19 cellular contexts compared by ENCODE assay signal in the genomic region with DNA sequence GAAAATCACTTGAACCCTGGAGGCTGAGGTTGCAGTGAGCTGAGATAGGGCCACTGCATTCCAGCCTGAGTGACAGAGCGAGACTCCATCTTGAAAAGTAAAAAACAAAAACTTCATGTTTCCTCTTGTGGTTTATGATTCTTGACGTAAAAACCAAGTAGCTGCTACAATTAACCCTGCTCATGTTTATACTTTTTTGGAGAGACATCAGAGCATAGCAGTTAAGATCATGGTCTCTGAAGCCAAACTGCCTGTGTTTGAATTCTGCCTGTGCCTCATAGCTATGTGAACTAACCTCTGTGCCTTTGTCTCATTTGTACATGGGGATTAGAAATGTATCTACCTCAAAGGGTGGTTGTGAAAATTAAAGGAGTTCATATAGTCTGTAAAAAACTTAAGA. TPM values are rescaled to one million over a fixed set of nuclear protein-coding genes. Genes with fewer than 3 reads are reported as not detected.
DNase-seq lines count a peak whose midpoint lies in the region; ATAC-seq and TF ChIP-seq lines count a peak whose summit lies in the region.
"Had no signal": no experiment of that assay in that cellular context is flagged by ENCODE, and none has a peak within 500 bp of the region (broad histone marks: within the 10 kb centered on the region; RNA-seq: fewer than 3 reads in every experiment).

No MANE protein-coding gene starts in this region.

- peak overlapping the region; percentile 36 for H3K27ac Mint-ChIP-seq in activated CD4-positive, alpha-beta memory T cell treated with anti-CD3 and anti-CD28 coated beads, Interleukin-2, amount 10 ng/mL, durations not matched to agents 7 days and 5 days
- no peak overlapping the region for H3K27ac Mint-ChIP-seq in activated CD4-positive, alpha-beta memory T cell treated with anti-CD3 and anti-CD28 coated beads for 36 hours
- peak overlapping the region; percentile 72 for H3K27ac Mint-ChIP-seq in CD4-positive, alpha-beta T cell
- H3K27ac Mint-ChIP-seq in T-helper 2 cell treated with Interferon-gamma antibody and Interleukin-4, amounts not matched to agents 5 μg/mL and 100 μg/mL, for 36 hours, result peak overlapping the region; percentile 26
- peak overlapping the region; percentile 41 for H3K27ac Mint-ChIP-seq in memory B cell

- intact Hi-C loops in activated CD4-positive, alpha-beta memory T cell treated with anti-CD3 and anti-CD28 coated beads for 36 hours (cut with micrococcal nuclease), result loop anchor here (5.0 kb wide), 1 partner anchor 46 kb away; a partner anchor contains a TSS
- intact Hi-C loops in CD4-positive, alpha-beta T cell (cut with DNase I, micrococcal nuclease), result loop anchor here in 1 of 2 experiments (2.0 kb wide), 2 partner anchors 27 to 49 kb away; a partner anchor contains a TSS
- intact Hi-C loops in left lung (cut with DNase I), result no loop called here

- no peaks in the 10 kb centered on the region for H3K27me3 ChIP-seq in CD4-positive, alpha-beta T cell (ENCODE audit: control insufficient read depth, insufficient read depth, low read length)
- no peaks in the 10 kb centered on the region for H3K27me3 ChIP-seq in left lung
- H3K27me3 ChIP-seq: BLaER1 treated with 17β-estradiol and CSF1 and Interleukin-3, amounts not matched to agents 10 nM and 100 nM had no signal

- H3K9me3 Mint-ChIP-seq in activated CD4-positive, alpha-beta memory T cell treated with anti-CD3 and anti-CD28 coated beads, Interleukin-2, amount 10 ng/mL, durations not matched to agents 7 days and 5 days, result peaks cover 4% of the 10 kb centered on the region
- H3K9me3 Mint-ChIP-seq in activated CD4-positive, alpha-beta memory T cell treated with anti-CD3 and anti-CD28 coated beads for 36 hours, result peaks cover 5% of the 10 kb centered on the region
- peaks cover 2% of the 10 kb centered on the region for H3K9me3 Mint-ChIP-seq in CD4-positive, alpha-beta T cell
- H3K9me3 Mint-ChIP-seq in T-helper 2 cell treated with Interferon-gamma antibody and Interleukin-4, amounts not matched to agents 5 μg/mL and 100 μg/mL, for 36 hours, result peaks cover 9% of the 10 kb centered on the region
- H3K9me3 Mint-ChIP-seq in memory B cell, result no peaks in the 10 kb centered on the region

- CTCF ChIA-PET in activated CD4-positive, alpha-beta memory T cell treated with anti-CD3 and anti-CD28 coated beads, Interleukin-2, amount 10 ng/mL, durations not matched to agents 7 days and 5 days (lab: Charles Lee), result interaction anchor here (0.5 to 1.4 kb wide), 5 partner anchors 16 to 406 kb away, joined by 3 to 5 read pairs (median 3); no protein-coding TSS in a partner anchor
- CTCF ChIA-PET in activated CD4-positive, alpha-beta memory T cell treated with anti-CD3 and anti-CD28 coated beads for 36 hours (lab: Charles Lee), result interaction anchor here (0.6 to 1.2 kb wide), 3 partner anchors 16 to 68 kb away, joined by 3 to 5 read pairs (median 3); no protein-coding TSS in a partner anchor
- CTCF ChIA-PET in CD4-positive, alpha-beta T cell (lab: Charles Lee), result interaction anchor here (0.7 to 0.9 kb wide), 2 partner anchors 13 to 16 kb away, joined by 3 read pairs; no protein-coding TSS in a partner anchor

- no peak for TF ChIP-seq CTCF in CD4-positive, alpha-beta T cell (IDR thresholded peaks at IDR 0.05)
- TF ChIP-seq CTCF in left lung (IDR thresholded peaks at IDR 0.05), result no peak

- POLR2A ChIA-PET in activated CD4-positive, alpha-beta memory T cell treated with anti-CD3 and anti-CD28 coated beads, Interleukin-2, amount 10 ng/mL, durations not matched to agents 7 days and 5 days (lab: Charles Lee), result interaction anchor here (2.0 kb wide), 1 partner anchor 28 kb away, joined by 7 read pairs; a partner anchor contains a TSS
- POLR2A ChIA-PET in activated CD4-positive, alpha-beta memory T cell treated with anti-CD3 and anti-CD28 coated beads for 36 hours (lab: Charles Lee), result no interaction called here
- POLR2A ChIA-PET in CD4-positive, alpha-beta T cell (lab: Charles Lee), result interaction anchor here (2.4 kb wide), 1 partner anchor 67 kb away, joined by 8 read pairs; a partner anchor contains a TSS

- peaks cover 13% of the 10 kb centered on the region for H3K4me1 Mint-ChIP-seq in activated CD4-positive, alpha-beta memory T cell treated with anti-CD3 and anti-CD28 coated beads, Interleukin-2, amount 10 ng/mL, durations not matched to agents 7 days and 5 days
- H3K4me1 Mint-ChIP-seq in activated CD4-positive, alpha-beta memory T cell treated with anti-CD3 and anti-CD28 coated beads for 36 hours (ENCODE audit: low read depth), result peaks cover 10% of the 10 kb centered on the region
- H3K4me1 Mint-ChIP-seq in CD4-positive, alpha-beta T cell (ENCODE audit: low read depth), result peaks cover 32% of the 10 kb centered on the region
- peaks cover 3% of the 10 kb centered on the region for H3K4me1 Mint-ChIP-seq in T-helper 2 cell treated with Interferon-gamma antibody and Interleukin-4, amounts not matched to agents 5 μg/mL and 100 μg/mL, for 36 hours (ENCODE audit: low read depth)
- no peaks in the 10 kb centered on the region for H3K4me1 Mint-ChIP-seq in memory B cell

- no peaks in the 10 kb centered on the region for H3K9me3 ChIP-seq in CD4-positive, alpha-beta T cell (ENCODE audit: control insufficient read depth, low read length)
- no peaks in the 10 kb centered on the region for H3K9me3 ChIP-seq in left lung
- H3K9me3 ChIP-seq: Caco-2 had no signal

- no peaks in the 10 kb centered on the region for H3K27me3 Mint-ChIP-seq in activated CD4-positive, alpha-beta memory T cell treated with anti-CD3 and anti-CD28 coated beads, Interleukin-2, amount 10 ng/mL, durations not matched to agents 7 days and 5 days
- no peaks in the 10 kb centered on the region for H3K27me3 Mint-ChIP-seq in activated CD4-positive, alpha-beta memory T cell treated with anti-CD3 and anti-CD28 coated beads for 36 hours
- H3K27me3 Mint-ChIP-seq in CD4-positive, alpha-beta T cell, result no peaks in the 10 kb centered on the region
- no peaks in the 10 kb centered on the region for H3K27me3 Mint-ChIP-seq in T-helper 2 cell treated with Interferon-gamma antibody and Interleukin-4, amounts not matched to agents 5 μg/mL and 100 μg/mL, for 36 hours (ENCODE audit: low read depth)
- no peaks in the 10 kb centered on the region for H3K27me3 Mint-ChIP-seq in memory B cell

- no peak overlapping the region for H3K27ac ChIP-seq in CD4-positive, alpha-beta T cell (ENCODE audit: low read depth, low read length)
- H3K27ac ChIP-seq in left lung, result no peak overlapping the region
- H3K27ac ChIP-seq: BLaER1 treated with 17β-estradiol and CSF1 and Interleukin-3, amounts not matched to agents 10 nM and 100 nM; RWPE1 had no signal

- no peak overlapping the region for H3K4me3 Mint-ChIP-seq in activated CD4-positive, alpha-beta memory T cell treated with anti-CD3 and anti-CD28 coated beads, Interleukin-2, amount 10 ng/mL, durations not matched to agents 7 days and 5 days
- H3K4me3 Mint-ChIP-seq in activated CD4-positive, alpha-beta memory T cell treated with anti-CD3 and anti-CD28 coated beads for 36 hours, result no peak overlapping the region
- H3K4me3 Mint-ChIP-seq in CD4-positive, alpha-beta T cell, result peak overlapping the region; percentile 31
- H3K4me3 Mint-ChIP-seq in T-helper 2 cell treated with Interferon-gamma antibody and Interleukin-4, amounts not matched to agents 5 μg/mL and 100 μg/mL, for 36 hours, result no peak overlapping the region
- no peak overlapping the region for H3K4me3 Mint-ChIP-seq in memory B cell

- H3K4me1 ChIP-seq in left lung, result no peaks in the 10 kb centered on the region
- H3K4me1 ChIP-seq: BLaER1 treated with 17β-estradiol and CSF1 and Interleukin-3, amounts not matched to agents 10 nM and 100 nM; Caco-2 had no signal

- H3K36me3 ChIP-seq in left lung, result peaks cover 0 to 58% of the 10 kb centered on the region in 2 donors

- peak; percentile 81 for ATAC-seq in CD4-positive, alpha-beta T cell (ENCODE audit: poor library complexity)
- ATAC-seq in memory B cell (ENCODE audit: low read depth) (no peak), left lung (no peak), HG02885 (IDR thresholded peaks at IDR 0.05; ENCODE audit: poor library complexity, unreplicated experiment) (no peak)
- ATAC-seq: HepG2, PC-3 had no signal

- peaks cover 58% of the 10 kb centered on the region for H3K36me3 Mint-ChIP-seq in activated CD4-positive, alpha-beta memory T cell treated with anti-CD3 and anti-CD28 coated beads, Interleukin-2, amount 10 ng/mL, durations not matched to agents 7 days and 5 days (ENCODE audit: low read depth)
- peaks cover 50% of the 10 kb centered on the region for H3K36me3 Mint-ChIP-seq in activated CD4-positive, alpha-beta memory T cell treated with anti-CD3 and anti-CD28 coated beads for 36 hours
- H3K36me3 Mint-ChIP-seq in CD4-positive, alpha-beta T cell (ENCODE audit: low read depth), result peaks cover 47% of the 10 kb centered on the region
- H3K36me3 Mint-ChIP-seq in T-helper 2 cell treated with Interferon-gamma antibody and Interleukin-4, amounts not matched to agents 5 μg/mL and 100 μg/mL, for 36 hours (ENCODE audit: low read depth), result peaks cover 58% of the 10 kb centered on the region
- H3K36me3 Mint-ChIP-seq in memory B cell, result peaks cover 27% of the 10 kb centered on the region

- no peak overlapping the region for H3K4me3 ChIP-seq in left lung
- H3K4me3 ChIP-seq: BLaER1 treated with 17β-estradiol and CSF1 and Interleukin-3, amounts not matched to agents 10 nM and 100 nM had no signal

- DNase-seq in activated CD4-positive, alpha-beta memory T cell treated with anti-CD3 and anti-CD28 coated beads, Interleukin-2, amount 10 ng/mL, durations not matched to agents 7 days and 5 days, result no peak
- no peak for DNase-seq in activated CD4-positive, alpha-beta memory T cell treated with anti-CD3 and anti-CD28 coated beads for 36 hours
- no peak for DNase-seq in CD4-positive, alpha-beta T cell
- no peak for DNase-seq in T-helper 2 cell treated with Interferon-gamma antibody and Interleukin-4, amounts not matched to agents 5 μg/mL and 100 μg/mL, for 36 hours (ENCODE audit: low spot score)
- no peak for DNase-seq in memory B cell (ENCODE audit: low spot score in 2 of 2)
- DNase-seq in left lung, result no peak
- DNase-seq in middle frontal gyrus (ENCODE audit: extremely low spot score, low spot score), result no peak
- DNase-seq: Caco-2, H7, NCI-H1048, NCI-H146, NCI-H2081, NCI-H82, PC-3 had no signal

RNA-seq across cellular contexts. Expression of a gene that starts 27.2 kb away (rescaled TPM):
- 10 to 100 TPM; 24.5 to 25.2 TPM for total RNA-seq in activated CD4-positive, alpha-beta memory T cell treated with anti-CD3 and anti-CD28 coated beads, Interleukin-2, amount 10 ng/mL, durations not matched to agents 7 days and 5 days
- 10 to 100 TPM; 38.7 to 39.8 TPM for total RNA-seq in activated CD4-positive, alpha-beta memory T cell treated with anti-CD3 and anti-CD28 coated beads for 36 hours
- total RNA-seq in CD4-positive, alpha-beta T cell, result 1 to 10 TPM; 3.4 to 3.5 TPM
- 10 to 100 TPM; 10.1 to 10.9 TPM for total RNA-seq in left lung

RNA-seq across cellular contexts. Expression of a gene that starts 48.0 kb away (rescaled TPM):
- total RNA-seq in activated CD4-positive, alpha-beta memory T cell treated with anti-CD3 and anti-CD28 coated beads, Interleukin-2, amount 10 ng/mL, durations not matched to agents 7 days and 5 days, result 10 to 100 TPM; 36.8 to 40.4 TPM
- total RNA-seq in activated CD4-positive, alpha-beta memory T cell treated with anti-CD3 and anti-CD28 coated beads for 36 hours, result 10 to 100 TPM; 17.2 to 18.3 TPM
- 10 to 100 TPM; 11.0 to 15.4 TPM for total RNA-seq in CD4-positive, alpha-beta T cell
- total RNA-seq in left lung, result 10 to 100 TPM in 1 of 2 donors, 1 to 10 TPM in 1; 8.3 to 11.0 TPM

RNA-seq across cellular contexts. Expression of a gene that starts 53.3 kb away (rescaled TPM):
- total RNA-seq in activated CD4-positive, alpha-beta memory T cell treated with anti-CD3 and anti-CD28 coated beads, Interleukin-2, amount 10 ng/mL, durations not matched to agents 7 days and 5 days, result 1 to 10 TPM in 1 of 2 experiments, under 1 TPM in 1; 0.75 to 1.3 TPM
- total RNA-seq in activated CD4-positive, alpha-beta memory T cell treated with anti-CD3 and anti-CD28 coated beads for 36 hours, result 1 to 10 TPM in 1 of 2 experiments, under 1 TPM in 1; 0.95 to 1.4 TPM
- not detected for total RNA-seq in CD4-positive, alpha-beta T cell
- not detected for total RNA-seq in left lung
- total RNA-seq: Caco-2, H7, HepG2, NCI-H460 had no signal
